In genomic region chr17:61567045-61567802, GRCh38 we compare ENCODE assay signal across 23 cellular contexts. TPM values are rescaled to one million over a fixed set of nuclear protein-coding genes. Genes with fewer than 3 reads are reported as not detected.
DNase-seq lines count a peak whose midpoint lies in the region; ATAC-seq, FAIRE-seq and TF ChIP-seq lines count a peak whose summit lies in the region.
"Had no signal": no experiment of that assay in that cellular context is flagged by ENCODE, and none has a peak within 500 bp of the region (broad histone marks: within the 10 kb centered on the region; RNA-seq: fewer than 3 reads in every experiment).

No MANE protein-coding gene starts in this region.

- H3K27me3 ChIP-seq in SK-N-SH (ENCODE audit: insufficient read depth) (no peaks in the 10 kb centered on the region), Loucy (ENCODE audit: insufficient read depth, low read length, poor library complexity, severe bottlenecking) (no peaks in the 10 kb centered on the region), GM12878 (replicated peaks in 1 of 2; ENCODE audit: control insufficient read depth in 2 of 2, insufficient read depth in 2 of 2, low read length in 1 of 2) (no peaks in the 10 kb centered on the region; a peak in 1 of 4 replicates), liver (ENCODE audit: control insufficient read depth in 4 of 4, insufficient read depth in 4 of 4, low read length in 3 of 4) (no peaks in the 10 kb centered on the region)

- H3K79me2 ChIP-seq in SK-N-SH (ENCODE audit: insufficient read depth) (no peaks in the 10 kb centered on the region), Loucy (ENCODE audit: insufficient read depth, low read length) (no peaks in the 10 kb centered on the region), GM12878 (ENCODE audit: control insufficient read depth, insufficient read depth, low read length) (no peaks in the 10 kb centered on the region)

- DNase-seq in SK-N-SH (no peak), GM12878 (ENCODE audit: low read depth, low spot score) (no peak), CD1c-positive myeloid dendritic cell (ENCODE audit: extremely low spot score) (no peak), NCI-H1930 (lab: John Stamatoyannopoulos, UW) (no peak)
- DNase-seq: 8988T, EL, GF-D8, Kasumi-1, MM.1S, NCI-H1092, NCI-H1436 treated with DMSO at 0.1 percent for 48 hours, NCI-H2029 treated with DMSO at 0.1 percent for 48 hours, NCI-H226, NCI-H524 treated with DMSO at 0.1 percent for 48 hours, NCI-H82, SHP77 had no signal

- TF ChIP-seq EP300 in SK-N-SH (IDR thresholded peaks at IDR 0.05; ENCODE audit: borderline replicate concordance in 1 of 2, low read depth in 1 of 2, low read length in 1 of 2) = no peak
- TF ChIP-seq EP300 in GM12878 (IDR thresholded peaks at IDR 0.05; ENCODE audit: borderline replicate concordance in 1 of 2, control insufficient read depth in 1 of 2, low read depth in 2 of 2, low read length in 2 of 2) = no peak

- H3K9me2 ChIP-seq in SK-N-SH = no peaks in the 10 kb centered on the region
- no peaks in the 10 kb centered on the region for H3K9me2 ChIP-seq in Loucy (replicated peaks; ENCODE audit: low read depth, low read length)

- in situ Hi-C loops in GM12878 (cut with MboI) = no loop called here

- CTCF ChIA-PET in SK-N-SH (lab: Yijun Ruan, JAX) (interaction anchor here (1.0 to 13.8 kb wide), 6 partner anchors 11 to 847 kb away, joined by 3 to 318 read pairs (median 6); no protein-coding TSS in a partner anchor), GM12878 (lab: Yijun Ruan, JAX) (interaction anchor here (0.5 to 1.0 kb wide), 3 partner anchors 15 to 16 kb away, joined by 3 to 4 read pairs (median 3); no protein-coding TSS in a partner anchor)

- no peak overlapping the region for H3K27ac ChIP-seq in SK-N-SH (ENCODE audit: low read depth in 2 of 2, low read length in 1 of 2)
- H3K27ac ChIP-seq in GM12878 (ENCODE audit: control insufficient read depth, insufficient read depth) = no peak overlapping the region
- H3K27ac ChIP-seq in liver (ENCODE audit: low read depth in 1 of 2, low read length in 2 of 2) = no peak overlapping the region

- SMC1A ChIA-PET in GM12878 (lab: Charles Lee; ENCODE audit: uncharacterized antibody, unreplicated experiment) = interaction anchor here (0.8 to 1.1 kb wide), 2 partner anchors 12 to 27 kb away, joined by 3 read pairs; no protein-coding TSS in a partner anchor

- TF ChIP-seq RAD21 in SK-N-SH (IDR thresholded peaks at IDR 0.05; ENCODE audit: low read length) = no peak
- no peak for TF ChIP-seq RAD21 in GM12878 (IDR thresholded peaks at IDR 0.05; ENCODE audit: insufficient read depth, low read depth, low read length)
- TF ChIP-seq RAD21 in liver (IDR thresholded peaks at IDR 0.05) = no peak

- BruUV-seq in GM12878 (replicated peaks; lab: Mats Ljungman, UMichigan) = no TSS peak

- H3K9ac ChIP-seq in SK-N-SH = no peak overlapping the region
- H3K9ac ChIP-seq in Loucy (ENCODE audit: low read depth, low read length, poor library complexity, severe bottlenecking) = no peak overlapping the region
- no peak overlapping the region for H3K9ac ChIP-seq in GM12878 (ENCODE audit: control insufficient read depth, insufficient read depth, low read length)
- H3K9ac ChIP-seq in liver (ENCODE audit: low read depth in 1 of 2, low read length in 2 of 2) = no peak overlapping the region

- H3K4me3 ChIP-seq in SK-N-SH (ENCODE audit: low read depth in 2 of 2, low read length in 1 of 2) = no peak overlapping the region
- no peak overlapping the region for H3K4me3 ChIP-seq in Loucy (ENCODE audit: low read length, poor library complexity, severe bottlenecking)
- no peak overlapping the region for H3K4me3 ChIP-seq in GM12878
- H3K4me3 ChIP-seq in liver (ENCODE audit: low read depth in 1 of 3, low read length in 3 of 3) = no peak overlapping the region
- H3K4me3 ChIP-seq: HAP-1 had no signal

- H3K4me2 ChIP-seq in SK-N-SH (no peak overlapping the region), Loucy (ENCODE audit: low read depth, low read length, poor library complexity, severe bottlenecking) (no peak overlapping the region), GM12878 (ENCODE audit: control insufficient read depth, insufficient read depth) (no peak overlapping the region)

- ATAC-seq in SK-N-SH treated with all-trans-retinoic acid at 6 μM for 48 hours (no peak), GM12878 (no peak), GM18520 (IDR thresholded peaks at IDR 0.05; ENCODE audit: unreplicated experiment) (no peak)

- H4K20me1 ChIP-seq in SK-N-SH (ENCODE audit: insufficient read depth) = no peaks in the 10 kb centered on the region
- H4K20me1 ChIP-seq in Loucy (ENCODE audit: insufficient read depth, low read length, poor library complexity, severe bottlenecking) = no peaks in the 10 kb centered on the region
- H4K20me1 ChIP-seq in GM12878 (ENCODE audit: control insufficient read depth, insufficient read depth) = no peaks in the 10 kb centered on the region

- WGBS in SK-N-SH (ENCODE audit: low lambda C conversion rate) = 62% methylated on average over 4 of the region's 4 CpGs
- WGBS in GM12878 (ENCODE audit: insufficient coverage, insufficient replicate concordance, low lambda C conversion rate, missing lambda C conversion rate) = 22% methylated on average over 4 of the region's 4 CpGs
- WGBS in liver = 65% methylated on average over 4 of the region's 4 CpGs

- intact Hi-C loops in GM12878 (cut with micrococcal nuclease; ENCODE audit: unreplicated experiment) = no loop called here

- RAD21 ChIA-PET in GM12878 (lab: Charles Lee; ENCODE audit: unreplicated experiment) = no interaction called here

- FAIRE-seq in GM12878 (lab: Jason Lieb, UNC) = no peak

- H3K36me3 ChIP-seq in SK-N-SH (replicated peaks in 1 of 2; ENCODE audit: control insufficient read depth in 1 of 2, insufficient read depth in 2 of 2, low read length in 1 of 2) (no peaks in the 10 kb centered on the region), Loucy (ENCODE audit: insufficient read depth, low read length) (no peaks in the 10 kb centered on the region), GM12878 (ENCODE audit: control insufficient read depth in 2 of 2, insufficient read depth in 2 of 2, low read length in 1 of 2) (no peaks in the 10 kb centered on the region), liver (ENCODE audit: control insufficient read depth in 4 of 4, insufficient read depth in 3 of 4, low read depth in 1 of 4, low read length in 3 of 4) (no peaks in the 10 kb centered on the region)
- H3K36me3 ChIP-seq: HAP-1 had no signal

- H3K9me3 ChIP-seq in SK-N-SH (no peaks in the 10 kb centered on the region), Loucy (ENCODE audit: insufficient read depth, low read depth, low read length) (no peaks in the 10 kb centered on the region), GM12878 (replicated peaks; ENCODE audit: control insufficient read depth, insufficient read depth, low read length) (no peaks in the 10 kb centered on the region; the same call in 2 of the 3 replicates), liver (ENCODE audit: control insufficient read depth in 4 of 4, low read length in 3 of 4) (peaks cover 0 to 4% (median 1%) of the 10 kb centered on the region in 4 donors)

- 0 out of 2 replicates have a peak overlapping the region, but pooled peaks have one; percentile 3 for H2AFZ ChIP-seq in SK-N-SH (ENCODE audit: low read depth)
- H2AFZ ChIP-seq in Loucy (ENCODE audit: low read length) = 0 out of 2 replicates have a peak overlapping the region, but pooled peaks have one; percentile 17
- no peak overlapping the region for H2AFZ ChIP-seq in GM12878 (ENCODE audit: control insufficient read depth, low read depth, low read length)

- POLR2A ChIA-PET in SK-N-SH (lab: Yijun Ruan, JAX) = interaction anchor here (0.7 kb wide), 1 partner anchor 151 kb away, joined by 3 read pairs; no protein-coding TSS in a partner anchor
- POLR2A ChIA-PET in GM12878 (lab: Charles Lee) = interaction anchor here (0.5 to 0.6 kb wide), 3 partner anchors 67 to 388 kb away, joined by 3 to 4 read pairs (median 4); no protein-coding TSS in a partner anchor

- H3F3A ChIP-seq in SK-N-SH (replicated peaks; ENCODE audit: insufficient read depth) (no peaks in the 10 kb centered on the region), Loucy (ENCODE audit: low read depth) (no peaks in the 10 kb centered on the region)

- H3K4me1 ChIP-seq in SK-N-SH (ENCODE audit: control insufficient read depth in 1 of 2, insufficient read depth in 2 of 2, low read depth in 1 of 2, low read length in 1 of 2) (no peaks in the 10 kb centered on the region), Loucy (ENCODE audit: insufficient read depth, low read length, poor library complexity, severe bottlenecking) (peaks cover 12% of the 10 kb centered on the region), GM12878 (ENCODE audit: control insufficient read depth, insufficient read depth, low read length) (no peaks in the 10 kb centered on the region), liver (ENCODE audit: control insufficient read depth in 4 of 4, insufficient read depth in 4 of 4, low read length in 3 of 4) (no peaks in the 10 kb centered on the region)

- no peak for TF ChIP-seq POLR2A in GM12878 (IDR thresholded peaks at IDR 0.05; ENCODE audit: low read depth, low read length)

- no peak for TF ChIP-seq CTCF in SK-N-SH (IDR thresholded peaks at IDR 0.05)
- TF ChIP-seq CTCF in Loucy (conservative IDR thresholded peaks at IDR 0.05; ENCODE audit: low read length) = no peak
- TF ChIP-seq CTCF in GM12878 (IDR thresholded peaks at IDR 0.05 in 2 of 3, conservative IDR thresholded peaks at IDR 0.05 in 1 of 3; ENCODE audit: control insufficient read depth in 2 of 3, extremely low read depth in 1 of 3, insufficient read depth in 1 of 3, low read depth in 3 of 3, low read length in 3 of 3) = no peak
- TF ChIP-seq CTCF in liver (IDR thresholded peaks at IDR 0.05; ENCODE audit: low read depth, low read length, missing input control) = no peak

RNA-seq across cellular contexts. Expression of gene NACA2, which starts 23.8 kb away (rescaled TPM):
- polyA plus RNA-seq in SK-N-SH (2012; rRNA removed) = not detected in 2 replicates
- 0.10 TPM in 1 of 2 replicates, not detected in the other for polyA plus RNA-seq in SK-N-SH (2012; cell fraction: cytosol; rRNA removed)
- not detected in 2 replicates for polyA plus RNA-seq in SK-N-SH (2012; cell fraction: nucleus; rRNA removed)
- not detected in 2 replicates for total RNA-seq in GM12878 (2013; cell fraction: nucleolus; rRNA removed)
- total RNA-seq in GM12878 (2014; rRNA removed) = not detected in 2 replicates
- not detected in 2 replicates for total RNA-seq in GM12878 (2014; rRNA removed; fragmentation: Illumina TruSeq; extraction: Trizol)
- total RNA-seq in GM12878 (2021) = not detected in 2 replicates
- not detected for polyA plus RNA-seq in GM12878 (2011; ENCODE audit: low read depth)
- polyA plus RNA-seq in GM12878 (2011; rRNA removed) = 0.68 and 0.94 TPM in 2 replicates
- polyA plus RNA-seq in GM12878 (2011; cell fraction: cytosol; rRNA removed) = not detected in 2 replicates
- polyA plus RNA-seq in GM12878 (2011; cell fraction: nucleus; rRNA removed) = not detected in 2 replicates
- 0.32 and 1.1 TPM in 2 replicates for polyA plus RNA-seq in GM12878 (2012)
- 0.16 TPM in 1 of 2 replicates, not detected in the other for polyA plus RNA-seq in GM12878 (2014; fragmentation: Illumina TruSeq; extraction: Trizol)
- under 1 TPM; 0.27 to 0.29 TPM for polyA plus RNA-seq in GM12878 (2014; fragmentation: Nextera tagmentation; extraction: Ambion mirVana)
- not detected in 2 replicates for polyA plus RNA-seq in GM12878 (2014; rRNA removed)
- polyA plus RNA-seq in GM12878 (2016; fragmentation: Nextera tagmentation; extraction: Ambion mirVana) = under 1 TPM; 0.43 to 0.51 TPM
- not detected in 2 replicates for polyA minus RNA-seq in GM12878 (2011; rRNA and poly(A)+ RNA removed)
- polyA minus RNA-seq in GM12878 (2011; cell fraction: cytosol; rRNA and poly(A)+ RNA removed) = not detected in 2 replicates
- polyA minus RNA-seq in GM12878 (2011; cell fraction: nucleus; rRNA and poly(A)+ RNA removed) = not detected in 2 replicates
- not detected for total RNA-seq in liver
- polyA plus RNA-seq in liver = under 1 TPM; 0.08 to 0.32 TPM
- total RNA-seq: RPMI7951 had no signal
- polyA plus RNA-seq: IgD-negative memory B cell had no signal
